1 cellular context compared by ENCODE assay signal in the genomic region with DNA sequence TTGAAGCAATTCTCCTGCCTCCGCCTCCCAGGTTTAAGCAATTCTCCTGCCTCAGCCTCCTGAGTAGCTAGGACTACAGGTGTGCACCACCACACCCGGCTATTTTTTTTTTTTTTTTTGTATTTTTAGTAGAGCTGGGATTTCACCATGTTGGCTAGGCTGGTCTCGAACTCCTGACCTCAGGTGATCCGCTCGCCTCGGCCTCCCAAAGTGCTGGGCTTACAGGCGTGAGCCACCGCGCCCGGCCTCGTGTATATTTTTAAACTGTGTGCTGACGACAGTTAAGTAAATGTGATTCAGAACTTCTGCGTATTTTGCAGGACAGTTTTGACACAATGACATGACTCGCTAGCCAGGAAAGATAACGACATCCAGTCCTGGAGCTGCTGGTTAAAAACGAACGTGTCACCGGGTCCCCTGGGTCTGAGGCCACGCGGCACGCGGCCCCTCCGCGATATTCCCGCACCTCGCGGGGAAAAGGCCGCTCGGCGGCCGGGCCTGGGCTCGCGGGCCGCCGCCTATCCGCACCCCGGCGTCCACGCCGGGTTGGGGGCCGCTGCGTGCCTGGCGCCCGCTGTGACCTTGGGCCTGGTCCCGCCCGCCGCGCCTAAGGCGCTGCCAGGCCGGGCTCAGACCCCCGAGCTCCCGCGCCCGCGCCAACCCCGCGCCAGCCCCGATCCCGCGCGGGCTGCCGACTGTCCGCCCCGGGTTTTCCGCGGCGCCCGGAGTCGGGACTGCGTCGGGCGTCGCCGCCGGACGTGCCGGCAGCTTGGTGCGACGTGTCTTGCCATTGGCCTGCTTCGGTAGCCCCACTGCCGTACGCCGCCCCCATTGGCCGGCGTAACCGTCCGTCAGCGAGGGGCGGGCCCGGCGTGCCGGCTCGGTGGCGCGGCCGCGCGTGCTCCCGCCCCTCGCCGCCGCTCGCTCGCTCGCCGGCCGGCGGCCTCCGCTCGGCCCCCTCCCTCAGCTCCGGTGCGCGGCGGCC.
TF ChIP-seq lines count a peak whose summit lies in the region.

A gene (plus strand): TSS at position 907 of the 985 bp plus-strand sequence. CDS start 157 bp downstream, outside the sequence.

TF ChIP-seq in GM12878, 131 proteins besides CTCF, POLR2A, EP300 and RAD21 (continued from another document and continues in another):
- TF ChIP-seq, protein P1, sequence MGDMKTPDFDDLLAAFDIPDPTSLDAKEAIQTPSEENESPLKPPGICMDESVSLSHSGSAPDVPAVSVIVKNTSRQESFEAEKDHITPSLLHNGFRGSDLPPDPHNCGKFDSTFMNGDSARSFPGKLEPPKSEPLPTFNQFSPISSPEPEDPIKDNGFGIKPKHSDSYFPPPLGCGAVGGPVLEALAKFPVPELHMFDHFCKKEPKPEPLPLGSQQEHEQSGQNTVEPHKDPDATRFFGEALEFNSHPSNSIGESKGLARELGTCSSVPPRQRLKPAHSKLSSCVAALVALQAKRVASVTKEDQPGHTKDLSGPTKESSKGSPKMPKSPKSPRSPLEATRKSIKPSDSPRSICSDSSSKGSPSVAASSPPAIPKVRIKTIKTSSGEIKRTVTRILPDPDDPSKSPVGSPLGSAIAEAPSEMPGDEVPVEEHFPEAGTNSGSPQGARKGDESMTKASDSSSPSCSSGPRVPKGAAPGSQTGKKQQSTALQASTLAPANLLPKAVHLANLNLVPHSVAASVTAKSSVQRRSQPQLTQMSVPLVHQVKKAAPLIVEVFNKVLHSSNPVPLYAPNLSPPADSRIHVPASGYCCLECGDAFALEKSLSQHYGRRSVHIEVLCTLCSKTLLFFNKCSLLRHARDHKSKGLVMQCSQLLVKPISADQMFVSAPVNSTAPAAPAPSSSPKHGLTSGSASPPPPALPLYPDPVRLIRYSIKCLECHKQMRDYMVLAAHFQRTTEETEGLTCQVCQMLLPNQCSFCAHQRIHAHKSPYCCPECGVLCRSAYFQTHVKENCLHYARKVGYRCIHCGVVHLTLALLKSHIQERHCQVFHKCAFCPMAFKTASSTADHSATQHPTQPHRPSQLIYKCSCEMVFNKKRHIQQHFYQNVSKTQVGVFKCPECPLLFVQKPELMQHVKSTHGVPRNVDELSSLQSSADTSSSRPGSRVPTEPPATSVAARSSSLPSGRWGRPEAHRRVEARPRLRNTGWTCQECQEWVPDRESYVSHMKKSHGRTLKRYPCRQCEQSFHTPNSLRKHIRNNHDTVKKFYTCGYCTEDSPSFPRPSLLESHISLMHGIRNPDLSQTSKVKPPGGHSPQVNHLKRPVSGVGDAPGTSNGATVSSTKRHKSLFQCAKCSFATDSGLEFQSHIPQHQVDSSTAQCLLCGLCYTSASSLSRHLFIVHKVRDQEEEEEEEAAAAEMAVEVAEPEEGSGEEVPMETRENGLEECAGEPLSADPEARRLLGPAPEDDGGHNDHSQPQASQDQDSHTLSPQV (IDR thresholded peaks at IDR 0.05): no peak
- TF ChIP-seq POLR2AphosphoS2 (IDR thresholded peaks at IDR 0.05; ENCODE audit: low read depth, low read length) (no peak), SRF (IDR thresholded peaks at IDR 0.05; ENCODE audit: low read depth in 2 of 2, low read length in 2 of 2) (no peak), PAX8 (IDR thresholded peaks at IDR 0.05) (no peak), MEF2A (IDR thresholded peaks at IDR 0.05; ENCODE audit: insufficient read depth, low read depth, low read length) (0 out of 2 replicates have a peak, but pooled peaks have one; percentile 51), NFIC (IDR thresholded peaks at IDR 0.05; ENCODE audit: low read depth, low read length) (no peak), ZNF217 (IDR thresholded peaks at IDR 0.05) (peak; percentile 90), SUZ12 (IDR thresholded peaks at IDR 0.05; ENCODE audit: unreplicated experiment) (no peak), SMC3 (IDR thresholded peaks at IDR 0.05; ENCODE audit: borderline replicate concordance, low read length) (no peak), ZBED1 (IDR thresholded peaks at IDR 0.05; ENCODE audit: borderline replicate concordance) (no peak), ZNF384 (IDR thresholded peaks at IDR 0.05; ENCODE audit: borderline replicate concordance, low read depth, low read length) (no peak), HDAC2 (IDR thresholded peaks at IDR 0.05) (peak; percentile 32; the same call in 1 of the 2 replicates), CREM (IDR thresholded peaks at IDR 0.05; ENCODE audit: low read depth) (peak; percentile 52), MTA2 (IDR thresholded peaks at IDR 0.05; ENCODE audit: low read depth) (0 out of 2 replicates have a peak, but pooled peaks have one; percentile 30), KAT2A (conservative IDR thresholded peaks at IDR 0.05; ENCODE audit: control insufficient read depth, low read depth, low read length) (no peak), POLR2AphosphoS5 (IDR thresholded peaks at IDR 0.05; ENCODE audit: low read length) (peak; percentile 47; the same call in 1 of the 2 replicates), EED (IDR thresholded peaks at IDR 0.05; ENCODE audit: low read depth) (no peak), SMAD1 (IDR thresholded peaks at IDR 0.05; ENCODE audit: low read depth, partially characterized antibody) (no peak), SMARCA5 (IDR thresholded peaks at IDR 0.05) (peak; percentile 86), SIN3A (IDR thresholded peaks at IDR 0.05; ENCODE audit: low read depth, low read length) (no peak), YY1 (IDR thresholded peaks at IDR 0.05; ENCODE audit: low read depth, low read length) (peak; percentile 84), ETV6 (conservative IDR thresholded peaks at IDR 0.05 in 1 of 2, IDR thresholded peaks at IDR 0.05 in 1 of 2; ENCODE audit: borderline replicate concordance in 1 of 2, low read depth in 1 of 2) (no peak), KDM1A (IDR thresholded peaks at IDR 0.05; ENCODE audit: borderline replicate concordance) (no peak)
- TF ChIP-seq, protein P2, sequence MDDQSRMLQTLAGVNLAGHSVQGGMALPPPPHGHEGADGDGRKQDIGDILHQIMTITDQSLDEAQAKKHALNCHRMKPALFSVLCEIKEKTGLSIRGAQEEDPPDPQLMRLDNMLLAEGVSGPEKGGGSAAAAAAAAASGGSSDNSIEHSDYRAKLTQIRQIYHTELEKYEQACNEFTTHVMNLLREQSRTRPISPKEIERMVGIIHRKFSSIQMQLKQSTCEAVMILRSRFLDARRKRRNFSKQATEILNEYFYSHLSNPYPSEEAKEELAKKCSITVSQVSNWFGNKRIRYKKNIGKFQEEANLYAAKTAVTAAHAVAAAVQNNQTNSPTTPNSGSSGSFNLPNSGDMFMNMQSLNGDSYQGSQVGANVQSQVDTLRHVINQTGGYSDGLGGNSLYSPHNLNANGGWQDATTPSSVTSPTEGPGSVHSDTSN (IDR thresholded peaks at IDR 0.05; ENCODE audit: insufficient replicate concordance, low read depth, low read length): peak; percentile 94
- TF ChIP-seq, protein P3, sequence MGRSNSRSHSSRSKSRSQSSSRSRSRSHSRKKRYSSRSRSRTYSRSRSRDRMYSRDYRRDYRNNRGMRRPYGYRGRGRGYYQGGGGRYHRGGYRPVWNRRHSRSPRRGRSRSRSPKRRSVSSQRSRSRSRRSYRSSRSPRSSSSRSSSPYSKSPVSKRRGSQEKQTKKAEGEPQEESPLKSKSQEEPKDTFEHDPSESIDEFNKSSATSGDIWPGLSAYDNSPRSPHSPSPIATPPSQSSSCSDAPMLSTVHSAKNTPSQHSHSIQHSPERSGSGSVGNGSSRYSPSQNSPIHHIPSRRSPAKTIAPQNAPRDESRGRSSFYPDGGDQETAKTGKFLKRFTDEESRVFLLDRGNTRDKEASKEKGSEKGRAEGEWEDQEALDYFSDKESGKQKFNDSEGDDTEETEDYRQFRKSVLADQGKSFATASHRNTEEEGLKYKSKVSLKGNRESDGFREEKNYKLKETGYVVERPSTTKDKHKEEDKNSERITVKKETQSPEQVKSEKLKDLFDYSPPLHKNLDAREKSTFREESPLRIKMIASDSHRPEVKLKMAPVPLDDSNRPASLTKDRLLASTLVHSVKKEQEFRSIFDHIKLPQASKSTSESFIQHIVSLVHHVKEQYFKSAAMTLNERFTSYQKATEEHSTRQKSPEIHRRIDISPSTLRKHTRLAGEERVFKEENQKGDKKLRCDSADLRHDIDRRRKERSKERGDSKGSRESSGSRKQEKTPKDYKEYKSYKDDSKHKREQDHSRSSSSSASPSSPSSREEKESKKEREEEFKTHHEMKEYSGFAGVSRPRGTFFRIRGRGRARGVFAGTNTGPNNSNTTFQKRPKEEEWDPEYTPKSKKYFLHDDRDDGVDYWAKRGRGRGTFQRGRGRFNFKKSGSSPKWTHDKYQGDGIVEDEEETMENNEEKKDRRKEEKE (IDR thresholded peaks at IDR 0.05): no peak
- TF ChIP-seq, protein P4, sequence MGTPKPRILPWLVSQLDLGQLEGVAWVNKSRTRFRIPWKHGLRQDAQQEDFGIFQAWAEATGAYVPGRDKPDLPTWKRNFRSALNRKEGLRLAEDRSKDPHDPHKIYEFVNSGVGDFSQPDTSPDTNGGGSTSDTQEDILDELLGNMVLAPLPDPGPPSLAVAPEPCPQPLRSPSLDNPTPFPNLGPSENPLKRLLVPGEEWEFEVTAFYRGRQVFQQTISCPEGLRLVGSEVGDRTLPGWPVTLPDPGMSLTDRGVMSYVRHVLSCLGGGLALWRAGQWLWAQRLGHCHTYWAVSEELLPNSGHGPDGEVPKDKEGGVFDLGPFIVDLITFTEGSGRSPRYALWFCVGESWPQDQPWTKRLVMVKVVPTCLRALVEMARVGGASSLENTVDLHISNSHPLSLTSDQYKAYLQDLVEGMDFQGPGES (IDR thresholded peaks at IDR 0.05): peak; percentile 86
- TF ChIP-seq, protein P5, sequence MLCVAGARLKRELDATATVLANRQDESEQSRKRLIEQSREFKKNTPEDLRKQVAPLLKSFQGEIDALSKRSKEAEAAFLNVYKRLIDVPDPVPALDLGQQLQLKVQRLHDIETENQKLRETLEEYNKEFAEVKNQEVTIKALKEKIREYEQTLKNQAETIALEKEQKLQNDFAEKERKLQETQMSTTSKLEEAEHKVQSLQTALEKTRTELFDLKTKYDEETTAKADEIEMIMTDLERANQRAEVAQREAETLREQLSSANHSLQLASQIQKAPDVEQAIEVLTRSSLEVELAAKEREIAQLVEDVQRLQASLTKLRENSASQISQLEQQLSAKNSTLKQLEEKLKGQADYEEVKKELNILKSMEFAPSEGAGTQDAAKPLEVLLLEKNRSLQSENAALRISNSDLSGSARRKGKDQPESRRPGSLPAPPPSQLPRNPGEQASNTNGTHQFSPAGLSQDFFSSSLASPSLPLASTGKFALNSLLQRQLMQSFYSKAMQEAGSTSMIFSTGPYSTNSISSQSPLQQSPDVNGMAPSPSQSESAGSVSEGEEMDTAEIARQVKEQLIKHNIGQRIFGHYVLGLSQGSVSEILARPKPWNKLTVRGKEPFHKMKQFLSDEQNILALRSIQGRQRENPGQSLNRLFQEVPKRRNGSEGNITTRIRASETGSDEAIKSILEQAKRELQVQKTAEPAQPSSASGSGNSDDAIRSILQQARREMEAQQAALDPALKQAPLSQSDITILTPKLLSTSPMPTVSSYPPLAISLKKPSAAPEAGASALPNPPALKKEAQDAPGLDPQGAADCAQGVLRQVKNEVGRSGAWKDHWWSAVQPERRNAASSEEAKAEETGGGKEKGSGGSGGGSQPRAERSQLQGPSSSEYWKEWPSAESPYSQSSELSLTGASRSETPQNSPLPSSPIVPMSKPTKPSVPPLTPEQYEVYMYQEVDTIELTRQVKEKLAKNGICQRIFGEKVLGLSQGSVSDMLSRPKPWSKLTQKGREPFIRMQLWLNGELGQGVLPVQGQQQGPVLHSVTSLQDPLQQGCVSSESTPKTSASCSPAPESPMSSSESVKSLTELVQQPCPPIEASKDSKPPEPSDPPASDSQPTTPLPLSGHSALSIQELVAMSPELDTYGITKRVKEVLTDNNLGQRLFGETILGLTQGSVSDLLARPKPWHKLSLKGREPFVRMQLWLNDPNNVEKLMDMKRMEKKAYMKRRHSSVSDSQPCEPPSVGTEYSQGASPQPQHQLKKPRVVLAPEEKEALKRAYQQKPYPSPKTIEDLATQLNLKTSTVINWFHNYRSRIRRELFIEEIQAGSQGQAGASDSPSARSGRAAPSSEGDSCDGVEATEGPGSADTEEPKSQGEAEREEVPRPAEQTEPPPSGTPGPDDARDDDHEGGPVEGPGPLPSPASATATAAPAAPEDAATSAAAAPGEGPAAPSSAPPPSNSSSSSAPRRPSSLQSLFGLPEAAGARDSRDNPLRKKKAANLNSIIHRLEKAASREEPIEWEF (IDR thresholded peaks at IDR 0.05; ENCODE audit: insufficient replicate concordance, low read depth, low read length): no peak
- TF ChIP-seq, protein P6, sequence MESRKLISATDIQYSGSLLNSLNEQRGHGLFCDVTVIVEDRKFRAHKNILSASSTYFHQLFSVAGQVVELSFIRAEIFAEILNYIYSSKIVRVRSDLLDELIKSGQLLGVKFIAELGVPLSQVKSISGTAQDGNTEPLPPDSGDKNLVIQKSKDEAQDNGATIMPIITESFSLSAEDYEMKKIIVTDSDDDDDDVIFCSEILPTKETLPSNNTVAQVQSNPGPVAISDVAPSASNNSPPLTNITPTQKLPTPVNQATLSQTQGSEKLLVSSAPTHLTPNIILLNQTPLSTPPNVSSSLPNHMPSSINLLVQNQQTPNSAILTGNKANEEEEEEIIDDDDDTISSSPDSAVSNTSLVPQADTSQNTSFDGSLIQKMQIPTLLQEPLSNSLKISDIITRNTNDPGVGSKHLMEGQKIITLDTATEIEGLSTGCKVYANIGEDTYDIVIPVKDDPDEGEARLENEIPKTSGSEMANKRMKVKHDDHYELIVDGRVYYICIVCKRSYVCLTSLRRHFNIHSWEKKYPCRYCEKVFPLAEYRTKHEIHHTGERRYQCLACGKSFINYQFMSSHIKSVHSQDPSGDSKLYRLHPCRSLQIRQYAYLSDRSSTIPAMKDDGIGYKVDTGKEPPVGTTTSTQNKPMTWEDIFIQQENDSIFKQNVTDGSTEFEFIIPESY (IDR thresholded peaks at IDR 0.05): no peak
- TF ChIP-seq, protein P7, sequence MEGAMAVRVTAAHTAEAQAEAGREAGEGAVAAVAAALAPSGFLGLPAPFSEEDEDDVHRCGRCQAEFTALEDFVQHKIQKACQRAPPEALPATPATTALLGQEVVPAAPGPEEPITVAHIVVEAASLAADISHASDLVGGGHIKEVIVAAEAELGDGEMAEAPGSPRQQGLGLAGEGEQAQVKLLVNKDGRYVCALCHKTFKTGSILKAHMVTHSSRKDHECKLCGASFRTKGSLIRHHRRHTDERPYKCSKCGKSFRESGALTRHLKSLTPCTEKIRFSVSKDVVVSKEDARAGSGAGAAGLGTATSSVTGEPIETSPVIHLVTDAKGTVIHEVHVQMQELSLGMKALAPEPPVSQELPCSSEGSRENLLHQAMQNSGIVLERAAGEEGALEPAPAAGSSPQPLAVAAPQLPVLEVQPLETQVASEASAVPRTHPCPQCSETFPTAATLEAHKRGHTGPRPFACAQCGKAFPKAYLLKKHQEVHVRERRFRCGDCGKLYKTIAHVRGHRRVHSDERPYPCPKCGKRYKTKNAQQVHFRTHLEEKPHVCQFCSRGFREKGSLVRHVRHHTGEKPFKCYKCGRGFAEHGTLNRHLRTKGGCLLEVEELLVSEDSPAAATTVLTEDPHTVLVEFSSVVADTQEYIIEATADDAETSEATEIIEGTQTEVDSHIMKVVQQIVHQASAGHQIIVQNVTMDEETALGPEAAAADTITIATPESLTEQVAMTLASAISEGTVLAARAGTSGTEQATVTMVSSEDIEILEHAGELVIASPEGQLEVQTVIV (IDR thresholded peaks at IDR 0.05; ENCODE audit: borderline replicate concordance, partially characterized antibody): no peak
- TF ChIP-seq, protein P8, sequence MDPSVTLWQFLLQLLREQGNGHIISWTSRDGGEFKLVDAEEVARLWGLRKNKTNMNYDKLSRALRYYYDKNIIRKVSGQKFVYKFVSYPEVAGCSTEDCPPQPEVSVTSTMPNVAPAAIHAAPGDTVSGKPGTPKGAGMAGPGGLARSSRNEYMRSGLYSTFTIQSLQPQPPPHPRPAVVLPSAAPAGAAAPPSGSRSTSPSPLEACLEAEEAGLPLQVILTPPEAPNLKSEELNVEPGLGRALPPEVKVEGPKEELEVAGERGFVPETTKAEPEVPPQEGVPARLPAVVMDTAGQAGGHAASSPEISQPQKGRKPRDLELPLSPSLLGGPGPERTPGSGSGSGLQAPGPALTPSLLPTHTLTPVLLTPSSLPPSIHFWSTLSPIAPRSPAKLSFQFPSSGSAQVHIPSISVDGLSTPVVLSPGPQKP (IDR thresholded peaks at IDR 0.05; ENCODE audit: low read depth, low read length): no peak
